8 cellular contexts compared by ENCODE assay signal in the genomic region with DNA sequence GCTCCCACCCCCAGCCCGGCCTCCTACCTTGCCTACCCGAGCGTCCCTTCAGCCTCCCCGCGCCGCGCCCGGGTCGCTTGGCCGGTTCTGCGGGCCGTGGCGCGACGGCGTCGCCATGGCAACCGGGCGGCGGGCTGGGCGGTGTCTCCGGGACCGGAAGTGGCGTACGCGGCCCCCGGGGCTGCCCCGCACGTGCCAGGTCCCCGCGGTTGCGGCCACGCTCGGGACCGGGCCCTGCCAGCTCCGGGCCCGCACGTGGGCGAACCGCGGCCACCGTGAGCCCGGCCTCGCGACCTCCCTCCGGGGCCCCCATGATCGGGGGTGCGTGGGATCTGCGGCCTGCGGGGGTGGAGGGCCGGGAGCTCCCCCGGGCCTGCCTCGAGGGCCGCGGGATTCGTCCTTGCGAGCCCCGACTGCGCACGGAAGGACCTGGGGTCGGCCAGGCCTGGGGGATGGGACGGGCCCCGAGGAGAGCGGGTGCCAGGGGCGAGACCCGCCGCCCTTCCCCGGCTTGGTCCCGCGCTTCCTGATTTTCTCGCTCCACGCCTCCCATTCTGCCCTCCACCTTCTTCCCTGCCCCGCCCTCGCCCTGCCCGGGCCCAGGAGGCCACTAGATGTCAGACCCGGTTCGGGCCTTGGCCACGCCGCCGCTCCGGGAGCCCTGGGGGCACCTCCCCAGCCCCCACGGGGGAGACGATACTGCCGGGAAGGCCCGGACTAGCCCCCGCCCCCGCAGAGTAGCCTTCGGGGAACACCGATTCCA. TPM values are rescaled to one million over a fixed set of nuclear protein-coding genes. Genes with fewer than 3 reads are reported as not detected.
DNase-seq lines count a peak whose midpoint lies in the region; ATAC-seq and TF ChIP-seq lines count a peak whose summit lies in the region.

Gene CYB561 (minus strand): TSS at position 89 of the 763 bp plus-strand sequence. CDS start 8,759 bp downstream, outside the sequence.

- H3K27ac ChIP-seq in CD8-positive, alpha-beta T cell (ENCODE audit: low read depth, low read length): peak within 1 kb of the TSS; percentile 49
- H3K27ac ChIP-seq in Peyer's patch: peak within 1 kb of the TSS; percentile 86 to 93 (median 92)
- peak within 1 kb of the TSS; percentile 72 for H3K27ac ChIP-seq in foreskin keratinocyte
- peak within 1 kb of the TSS; percentile 6 for H3K27ac ChIP-seq in neutrophil
- no peak within 1 kb of the TSS for H3K27ac ChIP-seq in temporal lobe (ENCODE audit: low read depth, low read length)

- CTCF ChIA-PET in CD8-positive, alpha-beta T cell (lab: Charles Lee): interaction anchor here (3.1 to 12.1 kb wide), 4 partner anchors 12 to 33 kb away, joined by 15 to 105 read pairs (median 34); partner anchors contain the start of gene ACE

- H3K27ac Mint-ChIP-seq in CD8-positive, alpha-beta T cell: peak within 1 kb of the TSS; percentile 83

- TF ChIP-seq POLR2A in Peyer's patch (IDR thresholded peaks at IDR 0.05): peak in 1 of 2 donors; percentile 25

- peak within 1 kb of the TSS; percentile 59 for H3K4me3 ChIP-seq in CD8-positive, alpha-beta T cell (ENCODE audit: low read depth, low read length)
- H3K4me3 ChIP-seq in Peyer's patch (peak within 1 kb of the TSS; percentile 66 to 87 (median 78)), neutrophil (ENCODE audit: low read depth in 1 of 2, low read length in 1 of 2) (peak within 1 kb of the TSS; percentile 51 to 76)

- peak within 1 kb of the TSS; percentile 77 for H3K4me3 Mint-ChIP-seq in CD8-positive, alpha-beta T cell

- H3K9me3 Mint-ChIP-seq in CD8-positive, alpha-beta T cell: no peaks in the 10 kb centered on the region

- no peaks in the 10 kb centered on the region for H3K9me3 ChIP-seq in CD8-positive, alpha-beta T cell (ENCODE audit: low read length)
- H3K9me3 ChIP-seq in Peyer's patch: no peaks in the 10 kb centered on the region
- H3K9me3 ChIP-seq in neutrophil: no peaks in the 10 kb centered on the region

- TF ChIP-seq CTCF in CD8-positive, alpha-beta T cell (IDR thresholded peaks at IDR 0.05): peak; percentile 7
- TF ChIP-seq CTCF in Peyer's patch (IDR thresholded peaks at IDR 0.05) (peak in 4 of 6 experiments; percentile 23 to 72 (median 44)), foreskin keratinocyte (conservative IDR thresholded peaks at IDR 0.05) (peak; percentile 50), neutrophil (IDR thresholded peaks at IDR 0.05) (peak; percentile 14)

- H3K36me3 Mint-ChIP-seq in CD8-positive, alpha-beta T cell: no peaks in the 10 kb centered on the region

- ATAC-seq in CD8-positive, alpha-beta T cell: peak; percentile 28
- peak; percentile 57 for ATAC-seq in GM19395 (IDR thresholded peaks at IDR 0.05; ENCODE audit: unreplicated experiment)
- peak; percentile 51 for ATAC-seq in HG03521 (IDR thresholded peaks at IDR 0.05; ENCODE audit: unreplicated experiment)
- peak; percentile 68 for ATAC-seq in foreskin keratinocyte

- intact Hi-C loops in CD8-positive, alpha-beta T cell (cut with DNase I, micrococcal nuclease): no loop called here

- H3K4me1 Mint-ChIP-seq in CD8-positive, alpha-beta T cell (ENCODE audit: low read depth): peaks cover 33% of the 10 kb centered on the region

- H3K27me3 Mint-ChIP-seq in CD8-positive, alpha-beta T cell (ENCODE audit: low read depth): no peaks in the 10 kb centered on the region

- DNase-seq in CD8-positive, alpha-beta T cell: peak in 6 of 7 experiments; percentile 31 to 78 (median 56)
- DNase-seq in Peyer's patch (peak; percentile 65 to 92 (median 91)), activated gamma-delta T cell (lab: John Stamatoyannopoulos, UW) (peak; percentile 68), foreskin keratinocyte (peak; percentile 35 to 61)

- no peaks in the 10 kb centered on the region for H3K36me3 ChIP-seq in CD8-positive, alpha-beta T cell (ENCODE audit: insufficient read depth, low read length)
- H3K36me3 ChIP-seq in Peyer's patch: no peaks in the 10 kb centered on the region
- H3K36me3 ChIP-seq in neutrophil: no peaks in the 10 kb centered on the region

- H3K4me1 ChIP-seq in CD8-positive, alpha-beta T cell (ENCODE audit: insufficient read depth, low read length): peaks cover 12% of the 10 kb centered on the region
- H3K4me1 ChIP-seq in Peyer's patch: peaks cover 10 to 38% (median 12%) of the 10 kb centered on the region in 4 donors
- peaks cover 5% of the 10 kb centered on the region for H3K4me1 ChIP-seq in foreskin keratinocyte
- H3K4me1 ChIP-seq in neutrophil (ENCODE audit: control insufficient read depth in 1 of 2, insufficient read depth in 1 of 2, low read depth in 1 of 2, low read length in 1 of 2): peaks cover 18 to 20% of the 10 kb centered on the region in 2 experiments

- H3K27me3 ChIP-seq in CD8-positive, alpha-beta T cell (ENCODE audit: insufficient read depth, low read length): no peaks in the 10 kb centered on the region
- H3K27me3 ChIP-seq in Peyer's patch (no peaks in the 10 kb centered on the region), foreskin keratinocyte (no peaks in the 10 kb centered on the region), neutrophil (peaks cover 87% of the 10 kb centered on the region)

- POLR2A ChIA-PET in CD8-positive, alpha-beta T cell (lab: Charles Lee): interaction anchor here (0.7 to 2.1 kb wide), 11 partner anchors 9 to 389 kb away, joined by 3 to 10 read pairs (median 3); partner anchors contain the start of genes ACE, DCAF7 and MAP3K3

RNA-seq across cellular contexts. Expression of gene CYB561, which starts in this region (rescaled TPM):
- 10 to 100 TPM; 13.7 to 14.9 TPM for total RNA-seq in CD8-positive, alpha-beta T cell
- total RNA-seq in Peyer's patch: 100 to 1,000 TPM in 2 of 4 donors, 10 to 100 TPM in 2; 42.9 to 161 (median 98.5) TPM
- total RNA-seq in foreskin keratinocyte: 20.0 and 23.9 TPM in 2 replicates
- 18.3 and 19.3 TPM in 2 replicates for polyA plus RNA-seq in foreskin keratinocyte
- total RNA-seq in temporal lobe: 18.2 TPM
